In the genomic region with DNA sequence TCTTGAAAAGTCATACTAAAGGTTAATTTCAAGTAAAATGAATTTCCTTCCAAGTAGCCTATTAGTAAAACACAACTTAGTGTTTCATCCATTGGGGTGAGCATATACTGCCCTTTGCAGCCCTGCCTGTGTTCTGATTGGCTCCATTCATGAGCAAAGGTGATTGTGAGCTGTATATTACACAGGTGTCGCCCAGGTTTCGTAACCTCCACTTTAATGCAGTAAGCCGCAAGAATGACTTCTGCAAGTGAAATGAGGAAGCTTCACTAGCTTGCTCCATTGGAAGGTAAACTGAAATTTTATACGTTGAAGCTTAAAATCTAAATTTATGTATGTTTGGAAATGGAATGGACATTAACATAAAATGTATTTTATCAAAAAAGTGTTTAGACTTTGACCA, we compare ENCODE assay signal across 14 cellular contexts. TPM values are rescaled to one million over a fixed set of nuclear protein-coding genes. Genes with fewer than 3 reads are reported as not detected.
DNase-seq lines count a peak whose midpoint lies in the region; ATAC-seq, FAIRE-seq and TF ChIP-seq lines count a peak whose summit lies in the region.
"Had no signal": no experiment of that assay in that cellular context is flagged by ENCODE, and none has a peak within 500 bp of the region (broad histone marks: within the 10 kb centered on the region; RNA-seq: fewer than 3 reads in every experiment).

No MANE protein-coding gene starts in this region.

- no peak for ATAC-seq in GM21825 (IDR thresholded peaks at IDR 0.05; ENCODE audit: unreplicated experiment)
- ATAC-seq: CD8-positive, alpha-beta T cell had no signal

- no peaks in the 10 kb centered on the region for H3K36me3 ChIP-seq in PC-9 (ENCODE audit: low read depth)
- H3K36me3 ChIP-seq in neutrophil = peaks cover 4% of the 10 kb centered on the region

- TF ChIP-seq CTCF in HL-60 (IDR thresholded peaks at IDR 0.05; ENCODE audit: insufficient read depth, low read length) (no peak), PC-9 (conservative IDR thresholded peaks at IDR 0.05) (no peak), neutrophil (IDR thresholded peaks at IDR 0.05) (no peak), nephron progenitor cell (IDR thresholded peaks at IDR 0.05) (no peak)

- intact Hi-C loops in PC-9 (cut with micrococcal nuclease; ENCODE audit: unreplicated experiment) = no loop called here

- BruUV-seq in PC-9 (replicated peaks; lab: Mats Ljungman, UMichigan) = no TSS peak

- peaks cover 9% of the 10 kb centered on the region for H3K27me3 Mint-ChIP-seq in nephron progenitor cell (ENCODE audit: low read depth, poor library complexity)
- H3K27me3 Mint-ChIP-seq: progenitor cell of endocrine pancreas had no signal

- H3K9me2 ChIP-seq in PC-9 (ENCODE audit: insufficient read depth) = no peaks in the 10 kb centered on the region

- CTCF ChIA-PET in PC-9 (lab: Charles Lee) = no interaction called here

- H2AFZ ChIP-seq in PC-9 = no peak overlapping the region

- H3K4me1 ChIP-seq in PC-9 (replicated peaks; ENCODE audit: insufficient read depth) (peaks cover 29% of the 10 kb centered on the region), neutrophil (ENCODE audit: control insufficient read depth in 1 of 2, insufficient read depth in 1 of 2, low read depth in 1 of 2, low read length in 1 of 2) (peaks cover 58 to 79% of the 10 kb centered on the region in 2 experiments)

- H3K9me3 Mint-ChIP-seq in nephron progenitor cell = no peaks in the 10 kb centered on the region
- H3K9me3 Mint-ChIP-seq: CD8-positive, alpha-beta T cell had no signal

- H3K27ac Mint-ChIP-seq in nephron progenitor cell = no peak overlapping the region
- H3K27ac Mint-ChIP-seq: progenitor cell of endocrine pancreas had no signal

- no peak for DNase-seq in GM12891 (ENCODE audit: insufficient read length, low spot score)
- peak in 1 of 2 experiments; percentile 90 for DNase-seq in HL-60 (ENCODE audit: low read depth in 1 of 2, low spot score in 1 of 2)
- peak in 1 of 2 experiments; percentile 69 for DNase-seq in PC-9
- no peak for DNase-seq in nephron progenitor cell
- no peak for DNase-seq in AG08396 (ENCODE audit: low spot score)
- DNase-seq: activated CD4-positive, alpha-beta T cell treated with anti-CD3 and anti-CD28 coated beads, Interleukin-2, amount 50 U/mL, for 1 hour; CD8-positive, alpha-beta T cell; NCI-H1417 treated with DMSO at 0.1 percent for 48 hours; T1000 had no signal

- H3K27me3 ChIP-seq in HL-60 (ENCODE audit: insufficient read depth, poor library complexity, severe bottlenecking) (no peaks in the 10 kb centered on the region), PC-9 (ENCODE audit: insufficient read depth, low read depth) (no peaks in the 10 kb centered on the region), neutrophil (no peaks in the 10 kb centered on the region)
- H3K27me3 ChIP-seq: ascending aorta had no signal

- POLR2A ChIA-PET in PC-9 (lab: Charles Lee; ENCODE audit: unreplicated experiment) = no interaction called here

- H3F3A ChIP-seq in PC-9 (ENCODE audit: insufficient read depth, low read depth) = peaks cover 7% of the 10 kb centered on the region; the same call in 1 of the 2 replicates

- H3K79me2 ChIP-seq in PC-9 (ENCODE audit: low read depth) = no peaks in the 10 kb centered on the region

- H3K4me3 ChIP-seq in HL-60 (replicated peaks; ENCODE audit: insufficient read depth, low read length) (no peak overlapping the region), PC-9 (no peak overlapping the region), neutrophil (ENCODE audit: low read depth in 1 of 2, low read length in 1 of 2) (peak overlapping the region; percentile 44 to 45)
- H3K4me3 ChIP-seq: ascending aorta, thoracic aorta had no signal

- H3K27ac ChIP-seq in HL-60 (replicated peaks) = peak overlapping the region; percentile 99
- H3K27ac ChIP-seq in PC-9 = no peak overlapping the region
- peak overlapping the region; percentile 89 for H3K27ac ChIP-seq in neutrophil
- H3K27ac ChIP-seq: ascending aorta had no signal

- no peaks in the 10 kb centered on the region for H3K36me3 Mint-ChIP-seq in nephron progenitor cell (ENCODE audit: low read depth)
- H3K36me3 Mint-ChIP-seq: CD8-positive, alpha-beta T cell had no signal

- H3K9me3 ChIP-seq in PC-9 (ENCODE audit: insufficient read depth, low read depth) = no peaks in the 10 kb centered on the region
- no peaks in the 10 kb centered on the region for H3K9me3 ChIP-seq in neutrophil
- H3K9me3 ChIP-seq: ascending aorta, thoracic aorta had no signal

- H3K4me1 Mint-ChIP-seq in nephron progenitor cell = peaks cover 49% of the 10 kb centered on the region

- no peaks in the 10 kb centered on the region for H4K20me1 ChIP-seq in PC-9 (ENCODE audit: insufficient read depth)

- FAIRE-seq in GM12891 (lab: Jason Lieb, UNC) = peak; percentile 66

- no peak overlapping the region for H3K4me3 Mint-ChIP-seq in nephron progenitor cell

- no peak for TF ChIP-seq POLR2A in GM12891 (IDR thresholded peaks at IDR 0.05; ENCODE audit: low read depth, low read length)

- peak overlapping the region; percentile 3; the same call in 1 of the 2 replicates for H3K4me2 ChIP-seq in PC-9

TF ChIP-seq in GM12891, 5 proteins besides CTCF, POLR2A, EP300 and RAD21:
- TF ChIP-seq SPI1 (IDR thresholded peaks at IDR 0.05; ENCODE audit: low read depth, low read length) (no peak), POLR2AphosphoS5 (IDR thresholded peaks at IDR 0.05; ENCODE audit: low read depth, low read length) (no peak), POU2F2 (IDR thresholded peaks at IDR 0.05; ENCODE audit: low read depth, low read length) (no peak), PAX5 (IDR thresholded peaks at IDR 0.05; ENCODE audit: insufficient read depth, low read length, severe bottlenecking) (no peak), TAF1 (IDR thresholded peaks at IDR 0.05; ENCODE audit: low read depth, low read length) (no peak)

RNA-seq across cellular contexts. Expression of a gene that starts 24.4 kb away (rescaled TPM):
- polyA plus RNA-seq in GM12891 (2012; ENCODE audit: low read depth, missing spikeins) = 1.1 TPM
- total RNA-seq in PC-9 (2021) = 21.6 and 23.1 TPM in 2 replicates

Comparison
In these comparisons a context has a peak if more than half of its experiments do, and no peak if none do; other contexts are left out.
1. H3K4me3 ChIP-seq: peak in neutrophil (2 of 2); none in HL-60 (single experiment) and PC-9 (single experiment).